Comparison of ENCODE assay signal across 11 cellular contexts in genomic region chr17:1607971-1608320, GRCh38. TPM values are rescaled to one million over a fixed set of nuclear protein-coding genes. Genes with fewer than 3 reads are reported as not detected.
DNase-seq lines count a peak whose midpoint lies in the region; ATAC-seq, FAIRE-seq and TF ChIP-seq lines count a peak whose summit lies in the region.
"Had no signal": no experiment of that assay in that cellular context is flagged by ENCODE, and none has a peak within 500 bp of the region (broad histone marks: within the 10 kb centered on the region; RNA-seq: fewer than 3 reads in every experiment).

No MANE protein-coding gene starts in this region.

- peaks cover 9% of the 10 kb centered on the region for H3F3A ChIP-seq in smooth muscle cell (ENCODE audit: low read depth)

- peak; percentile 46 for FAIRE-seq in GM12892 (lab: Jason Lieb, UNC)

- H4K20me1 ChIP-seq in smooth muscle cell (ENCODE audit: low read depth), result no peaks in the 10 kb centered on the region

- DNase-seq in GM12892 (ENCODE audit: insufficient read length) (no peak), HL-60 (ENCODE audit: low read depth in 1 of 2, low spot score in 1 of 2) (no peak), endodermal cell (no peak), smooth muscle cell (lab: John Stamatoyannopoulos, UW; ENCODE audit: unreplicated experiment) (no peak), NCI-H2196 treated with DMSO at 0.1 percent for 48 hours (lab: John Stamatoyannopoulos, UW; ENCODE audit: unreplicated experiment) (no peak), NCI-H2081 (lab: John Stamatoyannopoulos, UW) (no peak), NCI-H1092 treated with DMSO at 0.1 percent for 48 hours (lab: John Stamatoyannopoulos, UW) (no peak)
- DNase-seq: activated CD4-positive, CD25-positive, alpha-beta regulatory T cell treated with anti-CD3 and anti-CD28 coated beads, Interleukin-2, amount 50 U/mL, for 72 hours; COR-L47; NCI-H2081 treated with DMSO at 0.1 percent for 48 hours had no signal

- no peaks in the 10 kb centered on the region for H3K9me3 ChIP-seq in endodermal cell (ENCODE audit: control insufficient read depth, low read length)
- no peaks in the 10 kb centered on the region for H3K9me3 ChIP-seq in smooth muscle cell (replicated peaks; ENCODE audit: low read depth)

- H3K4me3 ChIP-seq in HL-60 (replicated peaks; ENCODE audit: insufficient read depth, low read length), result no peak overlapping the region
- H3K4me3 ChIP-seq in endodermal cell (ENCODE audit: low read length), result no peak overlapping the region
- no peak overlapping the region for H3K4me3 ChIP-seq in smooth muscle cell

- peak overlapping the region; percentile 40 for H3K4me2 ChIP-seq in smooth muscle cell

- peaks cover 8% of the 10 kb centered on the region for H3K36me3 Mint-ChIP-seq in endodermal cell (ENCODE audit: low read depth)

- TF ChIP-seq POLR2A in GM12892 (IDR thresholded peaks at IDR 0.05; ENCODE audit: low read depth, low read length), result no peak

- H3K27ac Mint-ChIP-seq in endodermal cell, result peak overlapping the region; percentile 21

- H3K36me3 ChIP-seq in endodermal cell (ENCODE audit: control insufficient read depth, insufficient read depth, low read length), result no peaks in the 10 kb centered on the region
- H3K36me3 ChIP-seq in smooth muscle cell (ENCODE audit: low read depth), result no peaks in the 10 kb centered on the region

- no peak for ATAC-seq in GM21528 (IDR thresholded peaks at IDR 0.05; ENCODE audit: low FRiP score, unreplicated experiment)

- peaks cover 25% of the 10 kb centered on the region for H3K27me3 Mint-ChIP-seq in endodermal cell (ENCODE audit: insufficient read depth)

- 80 to 89% methylated on average over 3 to 5 of the region's 5 CpGs for WGBS in endodermal cell (ENCODE audit: insufficient coverage in 1 of 2, insufficient read length in 1 of 2), 2 experiments
- WGBS in smooth muscle cell (ENCODE audit: low lambda C conversion rate), result 17% methylated on average over 5 of the region's 5 CpGs

- H3K4me1 ChIP-seq in endodermal cell (ENCODE audit: control insufficient read depth, insufficient read depth, low read length) (no peaks in the 10 kb centered on the region), smooth muscle cell (ENCODE audit: low read depth) (no peaks in the 10 kb centered on the region)

- no peaks in the 10 kb centered on the region for H3K9me3 Mint-ChIP-seq in endodermal cell

- TF ChIP-seq CTCF in HL-60 (IDR thresholded peaks at IDR 0.05; ENCODE audit: insufficient read depth, low read length) (no peak), endodermal cell (conservative IDR thresholded peaks at IDR 0.05) (no peak), smooth muscle cell (IDR thresholded peaks at IDR 0.05; ENCODE audit: borderline replicate concordance, insufficient read depth, poor library complexity, severe bottlenecking) (no peak)

- H3K4me3 Mint-ChIP-seq in endodermal cell, result no peak overlapping the region

- no peaks in the 10 kb centered on the region for H3K27me3 ChIP-seq in HL-60 (ENCODE audit: insufficient read depth, poor library complexity, severe bottlenecking)
- peaks cover 5% of the 10 kb centered on the region for H3K27me3 ChIP-seq in endodermal cell (ENCODE audit: control insufficient read depth, insufficient read depth, low read length, poor library complexity, severe bottlenecking)
- H3K27me3 ChIP-seq in smooth muscle cell (ENCODE audit: low read depth), result no peaks in the 10 kb centered on the region

- H3K79me2 ChIP-seq in smooth muscle cell (ENCODE audit: low read depth), result no peaks in the 10 kb centered on the region

- no peak overlapping the region for H2AFZ ChIP-seq in smooth muscle cell (ENCODE audit: low read depth)

- H3K27ac ChIP-seq in HL-60 (replicated peaks), result peak overlapping the region; percentile 84
- no peak overlapping the region for H3K27ac ChIP-seq in endodermal cell (ENCODE audit: low read depth, low read length)
- peak overlapping the region; percentile 96 for H3K27ac ChIP-seq in smooth muscle cell (ENCODE audit: low read depth)

- no peak overlapping the region for H3K9ac ChIP-seq in endodermal cell (ENCODE audit: extremely low read depth, low read length, poor library complexity, severe bottlenecking)
- H3K9ac ChIP-seq in smooth muscle cell (ENCODE audit: low read depth), result peak overlapping the region; percentile 81

- H3K4me1 Mint-ChIP-seq in endodermal cell, result peaks cover 3% of the 10 kb centered on the region

RNA-seq across cellular contexts. Expression of gene SLC43A2, which starts 20.7 kb away (rescaled TPM):
- 4.9 TPM for polyA plus RNA-seq in GM12892 (2012; ENCODE audit: missing spikeins)
- total RNA-seq in endodermal cell (10 to 100 TPM; 14.0 to 18.6 TPM), smooth muscle cell (3.8 and 4.4 TPM in 2 replicates)
- polyA plus RNA-seq in endodermal cell (2013, experiment 1 of 2), result 11.6 TPM
- 10.1 TPM for polyA plus RNA-seq in endodermal cell (2013, experiment 2 of 2)
- polyA plus RNA-seq in smooth muscle cell, result 5.3 and 7.1 TPM in 2 replicates

RNA-seq across cellular contexts. Expression of gene SCARF1, which starts 37.6 kb away (rescaled TPM):
- polyA plus RNA-seq in GM12892 (2012; ENCODE audit: missing spikeins), result 0.64 TPM
- total RNA-seq in endodermal cell (under 1 TPM; 0.75 to 0.89 TPM), smooth muscle cell (0.45 and 0.63 TPM in 2 replicates)
- polyA plus RNA-seq in endodermal cell (2013, experiment 1 of 2), result 0.96 TPM
- polyA plus RNA-seq in endodermal cell (2013, experiment 2 of 2), result 1.2 TPM
- 0.11 and 0.65 TPM in 2 replicates for polyA plus RNA-seq in smooth muscle cell

RNA-seq across cellular contexts. Expression of gene RILP, which starts 41.7 kb away (rescaled TPM):
- polyA plus RNA-seq in GM12892 (2012; ENCODE audit: missing spikeins), result 2.1 TPM
- total RNA-seq in endodermal cell (1 to 10 TPM; 1.1 to 3.1 TPM), smooth muscle cell (5.1 and 8.4 TPM in 2 replicates)
- 3.6 TPM for polyA plus RNA-seq in endodermal cell (2013, experiment 1 of 2)
- polyA plus RNA-seq in endodermal cell (2013, experiment 2 of 2), result 2.6 TPM
- 7.4 and 7.7 TPM in 2 replicates for polyA plus RNA-seq in smooth muscle cell

RNA-seq across cellular contexts. Expression of gene PITPNA, which starts 45.4 kb away (rescaled TPM):
- polyA plus RNA-seq in GM12892 (2012; ENCODE audit: missing spikeins), result 53.9 TPM
- total RNA-seq in endodermal cell (10 to 100 TPM; 62.6 TPM), smooth muscle cell (14.4 and 26.9 TPM in 2 replicates)
- 43.6 TPM for polyA plus RNA-seq in endodermal cell (2013, experiment 1 of 2)
- 42.3 TPM for polyA plus RNA-seq in endodermal cell (2013, experiment 2 of 2)
- polyA plus RNA-seq in smooth muscle cell, result 42.7 and 47.2 TPM in 2 replicates
